34 cellular contexts compared by ENCODE assay signal in the genomic region with DNA sequence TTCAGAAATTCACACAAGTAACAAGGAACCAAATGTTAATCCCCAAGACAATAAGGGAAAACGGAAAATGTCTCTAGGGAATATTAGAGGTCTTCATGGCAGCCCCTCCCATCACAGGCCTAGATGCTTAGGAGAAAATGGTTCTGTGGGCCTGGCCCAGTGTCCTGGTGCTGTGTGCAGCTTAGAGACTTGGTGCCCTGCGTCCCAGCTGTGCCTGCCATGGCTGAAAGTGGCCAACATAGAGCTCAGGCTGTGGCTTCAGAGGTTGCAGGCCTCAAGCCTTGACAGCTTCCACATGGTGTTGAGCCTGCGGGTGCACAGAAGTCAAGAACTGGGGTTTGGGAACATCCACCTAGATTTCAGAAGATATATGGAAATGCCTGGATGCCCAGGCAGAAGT.
"Had no signal": no experiment of that assay in that cellular context is flagged by ENCODE, and none has a peak within 500 bp of the region (broad histone marks: within the 10 kb centered on the region; RNA-seq: fewer than 3 reads in every experiment).

No MANE protein-coding gene starts in this region.

- DNase-seq: Karpas-422, Kasumi-1, KG1, MG63, MM.1S, MV-4-11, NCI-H1048, NCI-H1092, NCI-H1092 treated with DMSO at 0.1 percent for 48 hours, NCI-H1105, NCI-H1105 treated with DMSO at 0.1 percent for 48 hours, NCI-H1417, NCI-H1417 treated with DMSO at 0.1 percent for 48 hours, NCI-H1436, NCI-H1436 treated with DMSO at 0.1 percent for 48 hours, NCI-H146, NCI-H1694, NCI-H1694 treated with DMSO at 0.1 percent for 48 hours, NCI-H187, NCI-H187 treated with DMSO at 0.1 percent for 48 hours, NCI-H1930, NCI-H2029, NCI-H2029 treated with DMSO at 0.1 percent for 48 hours, NCI-H2081, NCI-H2081 treated with DMSO at 0.1 percent for 48 hours, NCI-H2107, NCI-H2171, NCI-H2171 treated with DMSO at 0.1 percent for 48 hours, NCI-H2227 treated with DMSO at 0.1 percent for 48 hours, NCI-H226, NCI-H345, NCI-H446, NCI-H446 treated with DMSO at 0.1 percent for 48 hours had no signal

- H3K4me3 ChIP-seq: MG63 had no signal

- H3K9me3 ChIP-seq: MG63 had no signal

- H3K9ac ChIP-seq: KMS-11 had no signal

- H3K36me3 ChIP-seq: MG63 had no signal

- H3K27me3 ChIP-seq: MG63 had no signal

- H3K4me2 ChIP-seq: KMS-11 had no signal

- H3K27ac ChIP-seq: KMS-11 had no signal
